In genomic region chr1:28088168-28088961, GRCh38 we compare ENCODE assay signal across 1 cellular context.
A peak's percentile ranks its signal among the peaks of the same experiment; 100 is the strongest.
TF ChIP-seq lines count a peak whose summit lies in the region.

EYA3 (minus strand) TSS chr1:28088610; CDS start chr1:28058026, 30,584 bp downstream.

TF ChIP-seq in K562, 482 proteins besides CTCF, POLR2A, EP300 and RAD21 (continued from another document and continues in another):
- TF ChIP-seq POLR3A (IDR thresholded peaks at IDR 0.05; ENCODE audit: borderline replicate concordance, extremely low read depth, insufficient read depth, insufficient read length) (no peak), CUX1 (CRISPR knock-in tag; IDR thresholded peaks at IDR 0.05) (no peak), FOXM1 (IDR thresholded peaks at IDR 0.05; ENCODE audit: low read depth) (no peak), FOXM1 (CRISPR knock-in tag; IDR thresholded peaks at IDR 0.05; ENCODE audit: low read depth) (no peak), ZBTB12 (CRISPR knock-in tag; IDR thresholded peaks at IDR 0.05) (no peak), ZBTB2 (IDR thresholded peaks at IDR 0.05) (peak; percentile 63; the same call in 1 of the 2 replicates), ZBTB34 (CRISPR knock-in tag; IDR thresholded peaks at IDR 0.05) (no peak), MYNN (IDR thresholded peaks at IDR 0.05) (no peak), MYNN (CRISPR knock-in tag; IDR thresholded peaks at IDR 0.05) (no peak), DPF2 (IDR thresholded peaks at IDR 0.05) (peak; percentile 9; the same call in 1 of the 2 replicates), RFX5 (IDR thresholded peaks at IDR 0.05; ENCODE audit: low read depth, low read length) (no peak), CBFB (CRISPR knock-in tag; IDR thresholded peaks at IDR 0.05) (peak; percentile 90), ETS1 (conservative IDR thresholded peaks at IDR 0.05; ENCODE audit: control insufficient read depth, low read depth, low read length) (peak; percentile 79), BRF2 (IDR thresholded peaks at IDR 0.05; ENCODE audit: borderline replicate concordance, insufficient read depth, insufficient read length) (no peak), ZBTB9 (CRISPR knock-in tag; IDR thresholded peaks at IDR 0.05) (peak; percentile 72; the same call in 1 of the 2 replicates), USF1 (CRISPR knock-in tag; IDR thresholded peaks at IDR 0.05) (peak; percentile 42), NR2C1 (IDR thresholded peaks at IDR 0.05) (peak; percentile 99), NR2C1 (tag; IDR thresholded peaks at IDR 0.05) (peak; percentile 99), ZNF263 (CRISPR knock-in tag; IDR thresholded peaks at IDR 0.05; ENCODE audit: borderline replicate concordance) (no peak), TCF7L2 (IDR thresholded peaks at IDR 0.05; ENCODE audit: low read depth, low read length) (no peak), SNAPC5 (CRISPR knock-in tag; IDR thresholded peaks at IDR 0.05) (no peak), GABPB1 (CRISPR knock-in tag; IDR thresholded peaks at IDR 0.05) (peak; percentile 98), ZNF780A (CRISPR knock-in tag; IDR thresholded peaks at IDR 0.05) (no peak), BCOR (IDR thresholded peaks at IDR 0.05) (peak; percentile 74), BDP1 (IDR thresholded peaks at IDR 0.05; ENCODE audit: insufficient read depth, insufficient read length) (no peak), SPI1 (IDR thresholded peaks at IDR 0.05; ENCODE audit: borderline replicate concordance, low read depth, low read length) (0 out of 2 replicates have a peak, but pooled peaks have one; percentile 1), NR1H2 (CRISPR knock-in tag; IDR thresholded peaks at IDR 0.05) (no peak), YBX1 (IDR thresholded peaks at IDR 0.05) (no peak), SFPQ (IDR thresholded peaks at IDR 0.05; ENCODE audit: low read depth, low read length) (no peak), ZNF3 (CRISPR knock-in tag; IDR thresholded peaks at IDR 0.05) (no peak), ZNF324 (CRISPR knock-in tag; IDR thresholded peaks at IDR 0.05) (0 out of 2 replicates have a peak, but pooled peaks have one; percentile 52), ZNF830 (CRISPR knock-in tag; IDR thresholded peaks at IDR 0.05) (peak; percentile 88), CEBPZ (IDR thresholded peaks at IDR 0.05; ENCODE audit: borderline replicate concordance, low read depth, low read length) (no peak), ZNF766 (CRISPR knock-in tag; conservative IDR thresholded peaks at IDR 0.05) (peak; percentile 100), ZNF232 (CRISPR knock-in tag; IDR thresholded peaks at IDR 0.05) (peak; percentile 12; the same call in 1 of the 2 replicates), SLC30A9 (CRISPR knock-in tag; IDR thresholded peaks at IDR 0.05) (no peak), PTBP1 (IDR thresholded peaks at IDR 0.05; ENCODE audit: low read depth, low read length) (no peak), SUPT5H (IDR thresholded peaks at IDR 0.05) (peak; percentile 97), HNRNPLL (IDR thresholded peaks at IDR 0.05; ENCODE audit: low read depth, low read length, poor library complexity, severe bottlenecking) (peak; percentile 84), ZSCAN32 (CRISPR knock-in tag; IDR thresholded peaks at IDR 0.05) (no peak), KAT2B (IDR thresholded peaks at IDR 0.05; ENCODE audit: low read depth, low read length) (no peak), GTF2E2 (tag; IDR thresholded peaks at IDR 0.05) (no peak; the same call in 1 of the 2 replicates), ETV1 (tag; conservative IDR thresholded peaks at IDR 0.05; ENCODE audit: low read depth) (peak; percentile 80)
